8 cellular contexts compared by ENCODE assay signal in genomic region chr7:151877911-151878835, GRCh38. TPM values are rescaled to one million over a fixed set of nuclear protein-coding genes. Genes with fewer than 3 reads are reported as not detected.
DNase-seq lines count a peak whose midpoint lies in the region; ATAC-seq and TF ChIP-seq lines count a peak whose summit lies in the region.

No MANE protein-coding gene starts in this region.

- H3K4me3 ChIP-seq in CD4-positive, alpha-beta memory T cell (ENCODE audit: low read length in 2 of 2) = peak overlapping the region in 1 of 2 donors; percentile 89
- H3K4me3 ChIP-seq in SJCRH30 (peak overlapping the region; percentile 89), gastroesophageal sphincter (peak overlapping the region; percentile 63 to 90), OCI-LY7 (ENCODE audit: low read depth, low read length, poor library complexity, severe bottlenecking) (no peak overlapping the region)

- intact Hi-C loops in CD4-positive, alpha-beta memory T cell (cut with micrococcal nuclease) = loop anchor here (1.0 to 5.0 kb wide), 12 partner anchors 41 to 799 kb away; partner anchors contain the start of genes ABCF2, GALNT11, NUB1 and XRCC2
- intact Hi-C loops in posterior vena cava (cut with DNase I) (loop anchor here (10.0 kb wide), 2 partner anchors 57 to 93 kb away; no protein-coding TSS in a partner anchor), OCI-LY7 (cut with micrococcal nuclease; ENCODE audit: unreplicated experiment) (no loop called here)

- no peaks in the 10 kb centered on the region for H3K36me3 ChIP-seq in CD4-positive, alpha-beta memory T cell (ENCODE audit: insufficient read depth, low read length)
- no peaks in the 10 kb centered on the region for H3K36me3 ChIP-seq in SJCRH30
- H3K36me3 ChIP-seq in gastroesophageal sphincter = no peaks in the 10 kb centered on the region
- H3K36me3 ChIP-seq in OCI-LY7 (ENCODE audit: insufficient read depth, low read length) = no peaks in the 10 kb centered on the region

- H3K4me3 Mint-ChIP-seq in CD4-positive, alpha-beta memory T cell = peak overlapping the region; percentile 62 to 85 (median 75)

- ATAC-seq in gastroesophageal sphincter (no peak), GM19328 (IDR thresholded peaks at IDR 0.05; ENCODE audit: unreplicated experiment) (no peak)

- no peak for TF ChIP-seq CTCF in gastroesophageal sphincter (IDR thresholded peaks at IDR 0.05)
- no peak for TF ChIP-seq CTCF in OCI-LY7 (conservative IDR thresholded peaks at IDR 0.05; ENCODE audit: low read length)

- CTCF ChIA-PET in CD4-positive, alpha-beta memory T cell (lab: Charles Lee; ENCODE audit: partially characterized antibody) = interaction anchor here (1.1 kb wide), 1 partner anchor 150 kb away, joined by 4 read pairs; no protein-coding TSS in a partner anchor
- CTCF ChIA-PET in OCI-LY7 (lab: Charles Lee; ENCODE audit: unreplicated experiment) = no interaction called here

- peaks cover 4 to 25% (median 14%) of the 10 kb centered on the region in 4 donors for H3K4me1 Mint-ChIP-seq in CD4-positive, alpha-beta memory T cell

- no peak for DNase-seq in CD4-positive, alpha-beta memory T cell
- DNase-seq in SJCRH30 = peak in 1 of 2 experiments; percentile 40
- DNase-seq in posterior vena cava (ENCODE audit: low spot score) = peak; percentile 81
- no peak for DNase-seq in cerebellar nuclear complex (lab: John Stamatoyannopoulos, UW)
- no peak for DNase-seq in OCI-LY7 (ENCODE audit: low spot score)
- no peak for DNase-seq in NCI-H345 (lab: John Stamatoyannopoulos, UW)

- H3K27ac Mint-ChIP-seq in CD4-positive, alpha-beta memory T cell = peak overlapping the region in 4 of 7 donors; percentile 22 to 95 (median 54)

- 13 to 23% methylated on average over 3 of the region's 30 CpGs for WGBS in gastroesophageal sphincter (ENCODE audit: low coverage in 1 of 2), 2 donors

- no peaks in the 10 kb centered on the region for H3K27me3 Mint-ChIP-seq in CD4-positive, alpha-beta memory T cell

- H3K27ac ChIP-seq in CD4-positive, alpha-beta memory T cell (ENCODE audit: low read depth, low read length) = peak overlapping the region; percentile 72
- H3K27ac ChIP-seq in SJCRH30 (peak overlapping the region; percentile 70), gastroesophageal sphincter (peak overlapping the region in 3 of 4 donors; percentile 91 to 93 (median 92)), OCI-LY7 (ENCODE audit: low read depth, low read length, poor library complexity, severe bottlenecking) (no peak overlapping the region)

- POLR2A ChIA-PET in CD4-positive, alpha-beta memory T cell (lab: Charles Lee; ENCODE audit: partially characterized antibody) = interaction anchor here (0.5 to 3.8 kb wide), 7 partner anchors 10 to 267 kb away, joined by 3 to 29 read pairs (median 7); partner anchors contain the start of gene GALNT11
- POLR2A ChIA-PET in OCI-LY7 (lab: Charles Lee) = no interaction called here

- no peaks in the 10 kb centered on the region for H3K79me2 ChIP-seq in OCI-LY7 (ENCODE audit: insufficient read depth, low read depth, low read length)

- H3K4me1 ChIP-seq in CD4-positive, alpha-beta memory T cell (ENCODE audit: insufficient read depth, low read length) = peaks cover 20% of the 10 kb centered on the region
- H3K4me1 ChIP-seq in SJCRH30 (peaks cover 7% of the 10 kb centered on the region; the same call in 1 of the 2 replicates), gastroesophageal sphincter (peaks cover 0 to 27% (median 11%) of the 10 kb centered on the region in 3 donors), OCI-LY7 (ENCODE audit: insufficient read depth, low read length, poor library complexity, severe bottlenecking) (no peaks in the 10 kb centered on the region)

- no peak for TF ChIP-seq POLR2A in gastroesophageal sphincter (IDR thresholded peaks at IDR 0.05)

- peaks cover 0 to 15% of the 10 kb centered on the region in 2 donors for H3K36me3 Mint-ChIP-seq in CD4-positive, alpha-beta memory T cell

- no peak for TF ChIP-seq EP300 in gastroesophageal sphincter (IDR thresholded peaks at IDR 0.05)

- peaks cover 0 to 2% (median 0%) of the 10 kb centered on the region in 8 donors for H3K9me3 Mint-ChIP-seq in CD4-positive, alpha-beta memory T cell

- H2AFZ ChIP-seq in OCI-LY7 (ENCODE audit: low read length) = no peak overlapping the region

- no peaks in the 10 kb centered on the region for H3K9me2 ChIP-seq in OCI-LY7 (ENCODE audit: insufficient read depth, low read length)

- H3K9me3 ChIP-seq in CD4-positive, alpha-beta memory T cell (ENCODE audit: control insufficient read depth in 1 of 2, low read length in 2 of 2) = no peaks in the 10 kb centered on the region
- H3K9me3 ChIP-seq in SJCRH30 (replicated peaks) (no peaks in the 10 kb centered on the region), gastroesophageal sphincter (no peaks in the 10 kb centered on the region), OCI-LY7 (ENCODE audit: low read length) (no peaks in the 10 kb centered on the region)

- no TSS peak for BruUV-seq in OCI-LY7 (replicated peaks; lab: Mats Ljungman, UMichigan)

- H3K27me3 ChIP-seq in CD4-positive, alpha-beta memory T cell (ENCODE audit: insufficient read depth, low read length) = no peaks in the 10 kb centered on the region
- H3K27me3 ChIP-seq in SJCRH30 = no peaks in the 10 kb centered on the region
- no peaks in the 10 kb centered on the region for H3K27me3 ChIP-seq in gastroesophageal sphincter

- H3K4me2 ChIP-seq in OCI-LY7 (ENCODE audit: low read length) = no peak overlapping the region

- H4K20me1 ChIP-seq in OCI-LY7 (ENCODE audit: insufficient read depth, low read length) = no peaks in the 10 kb centered on the region

RNA-seq across cellular contexts. Expression of gene PRKAG2, which starts 1.3 kb away (rescaled TPM):
- total RNA-seq in CD4-positive, alpha-beta memory T cell = 10 to 100 TPM; 60.4 to 61.0 TPM
- 10 to 100 TPM; 27.4 to 34.4 TPM for polyA plus RNA-seq in CD4-positive, alpha-beta memory T cell
- 9.5 and 10.9 TPM in 2 replicates for total RNA-seq in SJCRH30 (2014; rRNA removed; shearing (Covaris generic))
- total RNA-seq in gastroesophageal sphincter (10 to 100 TPM; 48.9 to 89.0 (median 75.7) TPM), posterior vena cava (10 to 100 TPM; 91.8 to 94.2 TPM), OCI-LY7 (2022) (5.1 and 5.8 TPM in 2 replicates)
- total RNA-seq in OCI-LY7 (2014; rRNA removed; shearing (Covaris generic)) = 1.1 and 1.2 TPM in 2 replicates
